In the genomic region with DNA sequence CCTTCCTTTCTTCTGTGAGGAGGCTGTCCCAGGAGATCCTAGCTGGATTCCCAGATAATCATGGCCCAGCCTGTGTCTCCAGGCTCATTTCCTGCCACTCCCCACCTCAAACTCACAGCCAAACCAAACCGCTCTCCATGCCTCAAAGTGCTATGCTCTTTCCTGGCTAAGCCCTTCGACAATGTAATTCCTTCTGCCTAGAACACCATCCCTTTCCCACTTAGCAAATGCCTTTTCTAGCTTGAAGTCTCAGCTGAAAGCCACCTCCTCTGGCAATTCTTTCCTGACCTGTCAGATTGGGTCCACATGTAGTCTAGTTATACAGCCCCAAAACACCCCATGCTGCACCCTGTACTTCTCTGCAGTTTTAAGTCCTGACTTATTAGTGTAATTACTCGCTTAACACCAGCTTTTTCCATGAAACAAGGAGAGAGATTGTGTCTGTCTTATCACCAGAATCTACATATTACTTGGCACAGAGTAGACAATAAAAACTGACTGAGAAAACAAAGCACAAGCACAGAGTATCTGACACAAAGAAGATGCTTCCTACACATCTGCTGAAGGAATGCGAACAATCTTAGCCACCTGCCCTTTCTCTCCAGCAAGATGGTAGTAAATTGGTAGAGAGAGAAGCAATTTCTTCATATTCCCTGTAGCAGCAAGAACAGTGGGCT, we compare ENCODE assay signal across 10 cellular contexts. TPM values are rescaled to one million over a fixed set of nuclear protein-coding genes. Genes with fewer than 3 reads are reported as not detected.
A peak's percentile ranks its signal among the peaks of the same experiment; 100 is the strongest.
DNase-seq lines count a peak whose midpoint lies in the region; ATAC-seq and TF ChIP-seq lines count a peak whose summit lies in the region.
"Had no signal": no experiment of that assay in that cellular context is flagged by ENCODE, and none has a peak within 500 bp of the region (broad histone marks: within the 10 kb centered on the region; RNA-seq: fewer than 3 reads in every experiment).

No MANE protein-coding gene starts in this region.

- no peaks in the 10 kb centered on the region for H3F3A ChIP-seq in PC-3 (ENCODE audit: low read length, unreplicated experiment)

- peak; percentile 58 for ATAC-seq in PC-3
- ATAC-seq: CD8-positive, alpha-beta T cell had no signal

- H3K9me3 ChIP-seq in PC-3 (ENCODE audit: low read length), result no peaks in the 10 kb centered on the region
- no peaks in the 10 kb centered on the region for H3K9me3 ChIP-seq in esophagus (ENCODE audit: control insufficient read depth in 2 of 2, insufficient read depth in 1 of 2, low read depth in 1 of 2, low read length in 1 of 2)
- H3K9me3 ChIP-seq in muscle layer of duodenum (ENCODE audit: control insufficient read depth in 1 of 2, low read length in 2 of 2), result no peaks in the 10 kb centered on the region

- peaks cover 34% of the 10 kb centered on the region for H3K4me1 ChIP-seq in PC-3 (ENCODE audit: insufficient read depth, low read length)
- H3K4me1 ChIP-seq in esophagus (ENCODE audit: control insufficient read depth in 2 of 2, insufficient read depth in 2 of 2, low read length in 1 of 2), result peaks cover 8 to 21% of the 10 kb centered on the region in 2 donors
- peaks cover 16 to 40% of the 10 kb centered on the region in 2 donors for H3K4me1 ChIP-seq in muscle layer of duodenum (ENCODE audit: control insufficient read depth in 1 of 2, insufficient read depth in 2 of 2, low read length in 2 of 2)

- H3K36me3 ChIP-seq in PC-3 (ENCODE audit: low read depth, low read length) (peaks cover 5% of the 10 kb centered on the region; the same call in 1 of the 2 replicates), esophagus (ENCODE audit: control insufficient read depth in 2 of 2, insufficient read depth in 2 of 2, low read length in 1 of 2) (no peaks in the 10 kb centered on the region), muscle layer of duodenum (ENCODE audit: control insufficient read depth in 1 of 2, insufficient read depth in 2 of 2, low read length in 2 of 2) (no peaks in the 10 kb centered on the region)

- no peak overlapping the region for H3K9ac ChIP-seq in PC-3 (ENCODE audit: low read length)

- peaks cover 89% of the 10 kb centered on the region for H3K79me2 ChIP-seq in PC-3 (ENCODE audit: low read length)

- CTCF ChIA-PET in PC-3 (lab: Charles Lee), result no interaction called here

- TF ChIP-seq CTCF in AG10803 (conservative IDR thresholded peaks at IDR 0.05; ENCODE audit: low read length) (no peak), PC-3 (conservative IDR thresholded peaks at IDR 0.05; ENCODE audit: low read depth, low read length) (no peak), dorsolateral prefrontal cortex (IDR thresholded peaks at IDR 0.05 in 54 of 56, conservative IDR thresholded peaks at IDR 0.05 in 2 of 56; ENCODE audit: low read depth in 1 of 56, partially characterized antibody in 56 of 56) (no peak)

- no TSS peak for BruUV-seq in PC-3 (replicated peaks; lab: Mats Ljungman, UMichigan)

- H3K27ac ChIP-seq in PC-3 (ENCODE audit: low read length) (no peak overlapping the region), esophagus (ENCODE audit: low read depth in 2 of 2, low read length in 1 of 2) (peak overlapping the region; percentile 84 to 94), muscle layer of duodenum (ENCODE audit: low read length) (peak overlapping the region; percentile 65), dorsolateral prefrontal cortex (peak overlapping the region in 11 of 59 donors; percentile 5 to 59 (median 27))

- H3K27me3 ChIP-seq in PC-3 (ENCODE audit: low read length), result no peaks in the 10 kb centered on the region
- no peaks in the 10 kb centered on the region for H3K27me3 ChIP-seq in esophagus (ENCODE audit: control insufficient read depth in 1 of 2, insufficient read depth in 2 of 2, low read length in 2 of 2)
- no peaks in the 10 kb centered on the region for H3K27me3 ChIP-seq in muscle layer of duodenum (ENCODE audit: low read depth, low read length)
- no peaks in the 10 kb centered on the region for H3K27me3 ChIP-seq in dorsolateral prefrontal cortex

- H3K4me2 ChIP-seq in PC-3 (ENCODE audit: low read length), result peak overlapping the region; percentile 20; the same call in 1 of the 2 replicates

- WGBS in esophagus, 2 donors, result 53 to 67% methylated on average over 4 of the region's 4 CpGs

- peaks cover 42% of the 10 kb centered on the region for H4K20me1 ChIP-seq in PC-3 (ENCODE audit: low read length)

- H2AFZ ChIP-seq in PC-3 (ENCODE audit: low read length), result no peak overlapping the region

- intact Hi-C loops in PC-3 (cut with micrococcal nuclease) (no loop called here), dorsolateral prefrontal cortex (cut with DNase I) (loop anchor here in 1 of 2 donors (2.0 kb wide), 1 partner anchor 117 kb away; no protein-coding TSS in a partner anchor)

- POLR2A ChIA-PET in PC-3 (lab: Charles Lee; ENCODE audit: unreplicated experiment), result no interaction called here

- H3K9me2 ChIP-seq in PC-3 (replicated peaks; ENCODE audit: low read length), result no peaks in the 10 kb centered on the region

- H3K4me3 ChIP-seq in AG10803 (ENCODE audit: low read length) (no peak overlapping the region), PC-3 (ENCODE audit: low read length) (no peak overlapping the region), esophagus (ENCODE audit: low read depth in 1 of 2, low read length in 2 of 2) (no peak overlapping the region), muscle layer of duodenum (ENCODE audit: low read depth in 1 of 2, low read length in 2 of 2) (no peak overlapping the region), dorsolateral prefrontal cortex (no peak overlapping the region)

- DNase-seq in AG10803 (ENCODE audit: low read depth) (peak; percentile 51), PC-3 (no peak), dorsolateral prefrontal cortex (no peak), GM19238 (ENCODE audit: insufficient read length, low spot score) (no peak), NCI-H2196 (lab: John Stamatoyannopoulos, UW; ENCODE audit: unreplicated experiment) (no peak), OCI-M2 (lab: John Stamatoyannopoulos, UW; ENCODE audit: unreplicated experiment) (no peak)
- DNase-seq: amniotic stem cell; CD8-positive, alpha-beta T cell had no signal

RNA-seq across cellular contexts. Expression of a gene that starts 5.4 kb away (rescaled TPM):
- 48.1 and 56.0 TPM in 2 replicates for total RNA-seq in PC-3 (2014; rRNA removed)
- polyA plus RNA-seq in esophagus, result 10 to 100 TPM; 33.3 to 40.2 TPM
- total RNA-seq in dorsolateral prefrontal cortex, result 10 to 100 TPM; 22.4 to 51.1 (median 31.6) TPM

RNA-seq across cellular contexts. Expression of a gene that starts 44.4 kb away (rescaled TPM):
- total RNA-seq in PC-3 (2014; rRNA removed), result not detected in 2 replicates
- not detected for polyA plus RNA-seq in esophagus
- total RNA-seq in dorsolateral prefrontal cortex, result not detected
- total RNA-seq: CD8-positive, alpha-beta T cell had no signal

RNA-seq across cellular contexts. Expression of a gene that starts 46.7 kb away (rescaled TPM):
- total RNA-seq in PC-3 (2014; rRNA removed) (not detected in 2 replicates), dorsolateral prefrontal cortex (under 1 TPM in 5 of 120 experiments, not detected in 115; 0.15 to 0.22 (median 0.18) TPM)
- polyA plus RNA-seq in esophagus, result not detected
- total RNA-seq: CD8-positive, alpha-beta T cell had no signal
